9 cellular contexts compared by ENCODE assay signal in the genomic region with DNA sequence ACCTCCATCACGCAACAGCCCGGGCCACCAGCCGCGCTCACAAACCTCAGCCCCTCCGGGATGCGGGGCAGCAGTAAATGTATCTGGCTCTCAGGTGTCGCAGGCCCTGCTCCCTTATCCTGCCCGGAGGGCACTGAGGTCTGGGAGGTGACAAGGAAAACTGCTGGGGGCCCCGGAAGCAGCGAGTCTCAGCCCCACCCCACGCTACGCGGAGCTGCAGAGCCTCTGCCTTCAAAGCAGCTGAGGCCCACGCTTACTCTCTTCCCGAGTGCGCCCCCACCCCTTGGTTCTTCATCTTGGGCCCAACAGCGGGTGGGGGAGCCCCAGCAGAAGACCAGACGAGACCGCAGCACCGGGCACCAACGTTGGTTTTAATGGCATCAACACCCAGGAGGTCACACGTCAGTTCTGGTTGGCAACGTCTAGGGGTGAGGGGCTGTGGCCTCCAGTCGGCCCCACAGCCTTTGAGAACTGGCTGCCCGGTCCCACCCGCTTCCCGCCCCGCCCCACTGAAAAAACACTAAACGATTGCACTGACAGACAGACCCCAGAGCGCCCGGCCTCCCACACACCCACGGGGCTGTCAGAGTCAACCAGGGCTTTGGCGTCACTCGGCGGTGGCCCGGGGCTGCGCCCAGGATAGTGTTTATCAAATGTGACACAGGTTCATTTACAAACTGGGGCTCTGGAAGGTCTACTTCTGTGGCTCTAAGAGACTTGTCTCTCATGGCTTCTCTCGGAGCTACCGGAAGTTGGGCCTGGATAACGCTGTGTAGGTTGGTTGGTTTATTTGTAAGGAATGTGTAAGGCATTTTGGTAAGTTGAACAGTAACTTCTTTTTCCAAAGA. TPM values are rescaled to one million over a fixed set of nuclear protein-coding genes. Genes with fewer than 3 reads are reported as not detected.
A peak's percentile ranks its signal among the peaks of the same experiment; 100 is the strongest.
DNase-seq lines count a peak whose midpoint lies in the region; ATAC-seq and TF ChIP-seq lines count a peak whose summit lies in the region.
"Had no signal": no experiment of that assay in that cellular context is flagged by ENCODE, and none has a peak within 500 bp of the region (broad histone marks: within the 10 kb centered on the region; RNA-seq: fewer than 3 reads in every experiment).

No MANE protein-coding gene starts in this region.

- H3K9me3 Mint-ChIP-seq in activated T-cell treated with anti-CD3 and anti-CD28 coated beads, Interleukin-2, amount 50 U/mL, for 24 hours = no peaks in the 10 kb centered on the region
- H3K9me3 Mint-ChIP-seq in MCF 10A (ENCODE audit: unreplicated experiment) = no peaks in the 10 kb centered on the region
- H3K9me3 Mint-ChIP-seq: naive B cell had no signal

- CTCF ChIA-PET in MCF 10A (lab: Yijun Ruan, JAX) = interaction anchor here (0.6 to 9.1 kb wide), 5 partner anchors 72 to 281 kb away, joined by 4 to 78 read pairs (median 5); no protein-coding TSS in a partner anchor

- peaks cover 40% of the 10 kb centered on the region for H3K4me1 Mint-ChIP-seq in activated T-cell treated with anti-CD3 and anti-CD28 coated beads, Interleukin-2, amount 50 U/mL, for 24 hours (ENCODE audit: low read depth)
- peaks cover 7% of the 10 kb centered on the region for H3K4me1 Mint-ChIP-seq in MCF 10A (ENCODE audit: insufficient read depth, unreplicated experiment)

- H3K9me3 ChIP-seq in upper lobe of left lung (no peaks in the 10 kb centered on the region), WERI-Rb-1 (ENCODE audit: severe bottlenecking) (no peaks in the 10 kb centered on the region)

- no peak overlapping the region for H3K4me3 Mint-ChIP-seq in activated T-cell treated with anti-CD3 and anti-CD28 coated beads, Interleukin-2, amount 50 U/mL, for 24 hours
- no peak overlapping the region for H3K4me3 Mint-ChIP-seq in MCF 10A (ENCODE audit: unreplicated experiment)

- intact Hi-C loops in MCF 10A (cut with micrococcal nuclease) = loop anchor here (5.0 kb wide), 1 partner anchor 41 kb away; a partner anchor contains a TSS

- no peaks in the 10 kb centered on the region for H3K27me3 Mint-ChIP-seq in activated T-cell treated with anti-CD3 and anti-CD28 coated beads, Interleukin-2, amount 50 U/mL, for 24 hours
- H3K27me3 Mint-ChIP-seq in MCF 10A (ENCODE audit: insufficient read depth, unreplicated experiment) = no peaks in the 10 kb centered on the region
- H3K27me3 Mint-ChIP-seq: naive B cell had no signal

- peak overlapping the region; percentile 11 for H3K27ac Mint-ChIP-seq in activated T-cell treated with anti-CD3 and anti-CD28 coated beads, Interleukin-2, amount 50 U/mL, for 24 hours
- no peak overlapping the region for H3K27ac Mint-ChIP-seq in MCF 10A (ENCODE audit: low read depth, unreplicated experiment)

- WGBS in upper lobe of left lung, 2 donors = 85 to 91% methylated on average over 12 to 40 of the region's 40 CpGs

- no peak for ATAC-seq in upper lobe of left lung (ENCODE audit: low FRiP score in 2 of 2)
- no peak for ATAC-seq in HG03571 (IDR thresholded peaks at IDR 0.05; ENCODE audit: unreplicated experiment)

- TF ChIP-seq CTCF in MCF 10A (IDR thresholded peaks at IDR 0.05; ENCODE audit: unreplicated experiment) (no peak), upper lobe of left lung (IDR thresholded peaks at IDR 0.05) (no peak), WERI-Rb-1 (IDR thresholded peaks at IDR 0.05; ENCODE audit: low read depth, low read length) (no peak)

- peaks cover 3 to 84% (median 39%) of the 10 kb centered on the region in 4 donors for H3K36me3 ChIP-seq in upper lobe of left lung
- no peaks in the 10 kb centered on the region; the same call in 1 of the 2 replicates for H3K36me3 ChIP-seq in WERI-Rb-1

- H3K4me3 ChIP-seq in upper lobe of left lung (no peak overlapping the region), WERI-Rb-1 (ENCODE audit: low read depth, low read length) (no peak overlapping the region)

- H3K27ac ChIP-seq in upper lobe of left lung (peak overlapping the region in 3 of 4 donors; percentile 61 to 74 (median 74)), WERI-Rb-1 (no peak overlapping the region)

- BruUV-seq in MCF 10A (replicated peaks; lab: Mats Ljungman, UMichigan) = TSS peak; percentile 98

- no peak for TF ChIP-seq EP300 in upper lobe of left lung (IDR thresholded peaks at IDR 0.05)

- no peak for TF ChIP-seq POLR2A in upper lobe of left lung (IDR thresholded peaks at IDR 0.05)

- H3K27me3 ChIP-seq in upper lobe of left lung (no peaks in the 10 kb centered on the region), WERI-Rb-1 (ENCODE audit: insufficient read depth, low read depth, severe bottlenecking) (no peaks in the 10 kb centered on the region)

- POLR2A ChIA-PET in MCF 10A (lab: Yijun Ruan, JAX) = interaction anchor here (0.6 to 1.5 kb wide), 8 partner anchors 9 to 354 kb away, joined by 3 to 7 read pairs (median 3); a partner anchor contains a TSS

- peaks cover 28% of the 10 kb centered on the region for H3K36me3 Mint-ChIP-seq in activated T-cell treated with anti-CD3 and anti-CD28 coated beads, Interleukin-2, amount 50 U/mL, for 24 hours (ENCODE audit: low read depth)
- H3K36me3 Mint-ChIP-seq in MCF 10A (ENCODE audit: insufficient read depth, unreplicated experiment) = peaks cover 60% of the 10 kb centered on the region
- H3K36me3 Mint-ChIP-seq: naive B cell had no signal

- peaks cover 30 to 53% (median 37%) of the 10 kb centered on the region in 4 donors for H3K4me1 ChIP-seq in upper lobe of left lung

- DNase-seq in activated T-cell treated with anti-CD3 and anti-CD28 coated beads, Interleukin-2, amount 50 U/mL, for 24 hours = peak; percentile 28
- DNase-seq in activated T-cell treated with anti-CD3 and anti-CD28 coated beads for 4 hours = no peak
- no peak for DNase-seq in MCF 10A (ENCODE audit: unreplicated experiment)
- peak; percentile 87 for DNase-seq in mesenteric fat pad (ENCODE audit: low spot score)
- DNase-seq in upper lobe of left lung = peak in 1 of 2 donors; percentile 82
- DNase-seq in cerebellar cortex (ENCODE audit: low spot score) = no peak
- no peak for DNase-seq in WERI-Rb-1
- DNase-seq: naive B cell had no signal

RNA-seq across cellular contexts. Expression of a gene that starts 43.7 kb away (rescaled TPM):
- total RNA-seq in MCF 10A (2022) (217 and 280 TPM in 2 replicates), mesenteric fat pad (165 TPM), upper lobe of left lung (100 to 1,000 TPM; 235 to 735 (median 513) TPM)

Comparison
In these comparisons a context has a peak if more than half of its experiments do, and no peak if none do; other contexts are left out.
1. DNase-seq: peak in activated T-cell treated with anti-CD3 and anti-CD28 coated beads, Interleukin-2, amount 50 U/mL, for 24 hours (single experiment) and mesenteric fat pad (single experiment); none in activated T-cell treated with anti-CD3 and anti-CD28 coated beads for 4 hours (single experiment), MCF 10A (single experiment), cerebellar cortex (single experiment) and WERI-Rb-1 (single experiment).